ENCODE assay signal across 9 cellular contexts in the genomic region with DNA sequence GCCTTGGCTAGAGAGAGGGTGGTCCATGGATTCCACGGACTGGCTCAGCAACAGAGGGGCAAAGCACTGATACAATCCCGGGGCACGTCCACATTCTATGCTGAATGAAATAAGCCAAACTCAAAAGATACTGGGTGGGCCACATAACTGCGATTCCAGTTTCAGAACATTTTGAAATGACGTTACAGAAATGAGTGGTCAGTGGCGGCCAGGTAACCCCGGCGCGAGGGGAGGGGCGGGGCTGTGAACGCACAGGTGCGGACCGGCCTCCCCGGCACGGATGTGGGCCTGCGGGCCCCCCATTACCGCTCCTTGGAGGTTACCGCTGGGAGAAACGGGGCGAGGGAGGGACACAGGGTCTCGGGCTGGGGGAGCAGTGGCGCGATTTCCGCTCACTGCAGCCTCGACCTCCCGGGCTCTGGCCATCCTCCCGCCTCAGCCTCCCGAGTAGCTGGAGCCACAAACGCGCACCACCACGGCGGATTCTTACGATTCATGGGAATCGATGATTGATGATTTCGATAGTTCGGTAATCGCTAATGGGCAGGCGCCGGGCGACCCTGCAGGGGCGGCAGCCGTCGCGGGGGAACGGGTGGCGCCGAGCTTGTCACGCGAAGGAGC. TPM values are rescaled to one million over a fixed set of nuclear protein-coding genes. Genes with fewer than 3 reads are reported as not detected.
DNase-seq lines count a peak whose midpoint lies in the region; ATAC-seq lines count a peak whose summit lies in the region.
"Had no signal": no experiment of that assay in that cellular context is flagged by ENCODE, and none has a peak within 500 bp of the region (broad histone marks: within the 10 kb centered on the region; RNA-seq: fewer than 3 reads in every experiment).

No MANE protein-coding gene starts in this region.

- H4K20me1 ChIP-seq in Karpas-422 (ENCODE audit: insufficient read depth, low read depth, low read length), result peaks cover 4% of the 10 kb centered on the region; the same call in 1 of the 2 replicates

- H3K27ac ChIP-seq in Karpas-422 (ENCODE audit: low read length) (peak overlapping the region; percentile 64), cingulate gyrus (ENCODE audit: low read depth, low read length) (peak overlapping the region; percentile 54)

- H3K4me3 ChIP-seq in Karpas-422 (ENCODE audit: low read length), result peak overlapping the region; percentile 89

- DNase-seq in Karpas-422 (peak; percentile 58), NCI-H1092 (lab: John Stamatoyannopoulos, UW) (no peak), mucosa of gallbladder (ENCODE audit: low spot score) (no peak)
- no peak for DNase-seq in natural killer cell treated with Interleukin-12 subunit alpha and Interleukin-12 subunit beta and Interleukin-15 and Interleukin-18, amount 100 ng/mL, for 72 hours (ENCODE audit: low spot score)
- DNase-seq in activated CD4-positive, CD25-positive, alpha-beta regulatory T cell (lab: John Stamatoyannopoulos, UW), result no peak

- peaks cover 13 to 19% of the 10 kb centered on the region in 2 donors for H3K4me1 Mint-ChIP-seq in natural killer cell treated with Interleukin-12 subunit alpha and Interleukin-12 subunit beta and Interleukin-15 and Interleukin-18, amount 100 ng/mL, for 72 hours (ENCODE audit: low read depth in 2 of 2)

- ATAC-seq in GM19438 (IDR thresholded peaks at IDR 0.05; ENCODE audit: low read depth, unreplicated experiment) (peak; percentile 4), HG03565 (IDR thresholded peaks at IDR 0.05; ENCODE audit: unreplicated experiment) (no peak)
- no peak for ATAC-seq in natural killer cell treated with Interleukin-12 subunit alpha and Interleukin-12 subunit beta and Interleukin-15 and Interleukin-18, amount 100 ng/mL, for 72 hours

- H3K27ac Mint-ChIP-seq in natural killer cell treated with Interleukin-12 subunit alpha and Interleukin-12 subunit beta and Interleukin-15 and Interleukin-18, amount 100 ng/mL, for 72 hours, result peak overlapping the region; percentile 43 to 93

- peak overlapping the region; percentile 83 for H3K4me2 ChIP-seq in Karpas-422 (ENCODE audit: low read depth, low read length, poor library complexity, severe bottlenecking)

- H3K4me3 Mint-ChIP-seq in natural killer cell treated with Interleukin-12 subunit alpha and Interleukin-12 subunit beta and Interleukin-15 and Interleukin-18, amount 100 ng/mL, for 72 hours, result peak overlapping the region; percentile 86

- H3K9ac ChIP-seq in Karpas-422 (ENCODE audit: low read length), result peak overlapping the region; percentile 88

- H3K9me3 Mint-ChIP-seq in natural killer cell treated with Interleukin-12 subunit alpha and Interleukin-12 subunit beta and Interleukin-15 and Interleukin-18, amount 100 ng/mL, for 72 hours, result no peaks in the 10 kb centered on the region

- H2AFZ ChIP-seq in Karpas-422 (ENCODE audit: low read length), result peak overlapping the region; percentile 47; the same call in 1 of the 2 replicates

- H3K36me3 ChIP-seq in Karpas-422 (ENCODE audit: insufficient read depth, low read length), result no peaks in the 10 kb centered on the region

- no peaks in the 10 kb centered on the region for H3K27me3 Mint-ChIP-seq in natural killer cell treated with Interleukin-12 subunit alpha and Interleukin-12 subunit beta and Interleukin-15 and Interleukin-18, amount 100 ng/mL, for 72 hours

- H3K36me3 Mint-ChIP-seq in natural killer cell treated with Interleukin-12 subunit alpha and Interleukin-12 subunit beta and Interleukin-15 and Interleukin-18, amount 100 ng/mL, for 72 hours, result no peaks in the 10 kb centered on the region

- peaks cover 47% of the 10 kb centered on the region for H3K79me2 ChIP-seq in Karpas-422 (ENCODE audit: low read length)

- peaks cover 33% of the 10 kb centered on the region for H3K4me1 ChIP-seq in Karpas-422 (ENCODE audit: low read length)

- no peaks in the 10 kb centered on the region for H3K9me2 ChIP-seq in Karpas-422 (replicated peaks; ENCODE audit: insufficient read depth, low read length)

- H3K27me3 ChIP-seq in Karpas-422 (ENCODE audit: low read length), result no peaks in the 10 kb centered on the region

- no peaks in the 10 kb centered on the region for H3K9me3 ChIP-seq in Karpas-422 (ENCODE audit: low read length)

RNA-seq across cellular contexts. Expression of a gene that starts 0.6 kb away (rescaled TPM):
- 35.0 and 82.2 TPM in 2 replicates for total RNA-seq in Karpas-422 (2014; rRNA removed; shearing (Covaris generic); ENCODE audit: low replicate concordance)
- total RNA-seq in natural killer cell treated with Interleukin-12 subunit alpha and Interleukin-12 subunit beta and Interleukin-15 and Interleukin-18, amount 100 ng/mL, for 72 hours, result 100 to 1,000 TPM in 1 of 2 donors, 10 to 100 TPM in 1; 77.2 to 124 TPM
- total RNA-seq in mucosa of gallbladder, result 126 TPM

RNA-seq across cellular contexts. Expression of a gene that starts 11.5 kb away (rescaled TPM):
- total RNA-seq in Karpas-422 (2014; rRNA removed; shearing (Covaris generic); ENCODE audit: low replicate concordance), result 395 and 1,207 TPM in 2 replicates
- total RNA-seq in natural killer cell treated with Interleukin-12 subunit alpha and Interleukin-12 subunit beta and Interleukin-15 and Interleukin-18, amount 100 ng/mL, for 72 hours, result 100 to 1,000 TPM; 268 to 386 TPM
- total RNA-seq in mucosa of gallbladder, result 271 TPM

RNA-seq across cellular contexts. Expression of a gene that starts 24.0 kb away (rescaled TPM):
- not detected in 2 replicates for total RNA-seq in Karpas-422 (2014; rRNA removed; shearing (Covaris generic); ENCODE audit: low replicate concordance)
- 1 to 10 TPM in 1 of 2 donors, under 1 TPM in 1; 0.64 to 1.0 TPM for total RNA-seq in natural killer cell treated with Interleukin-12 subunit alpha and Interleukin-12 subunit beta and Interleukin-15 and Interleukin-18, amount 100 ng/mL, for 72 hours
- total RNA-seq in mucosa of gallbladder, result not detected
- total RNA-seq: subcutaneous adipose tissue had no signal

RNA-seq across cellular contexts. Expression of a gene that starts 24.0 kb away (rescaled TPM):
- 1.3 and 1.4 TPM in 2 replicates for total RNA-seq in Karpas-422 (2014; rRNA removed; shearing (Covaris generic); ENCODE audit: low replicate concordance)
- total RNA-seq in natural killer cell treated with Interleukin-12 subunit alpha and Interleukin-12 subunit beta and Interleukin-15 and Interleukin-18, amount 100 ng/mL, for 72 hours, result 1 to 10 TPM in 1 of 2 donors, under 1 TPM in 1; 0.42 to 1.2 TPM
- 1.9 TPM for total RNA-seq in mucosa of gallbladder

RNA-seq across cellular contexts. Expression of a gene that starts 43.9 kb away (rescaled TPM):
- 16.9 and 27.1 TPM in 2 replicates for total RNA-seq in Karpas-422 (2014; rRNA removed; shearing (Covaris generic); ENCODE audit: low replicate concordance)
- 10 to 100 TPM; 29.1 to 49.4 TPM for total RNA-seq in natural killer cell treated with Interleukin-12 subunit alpha and Interleukin-12 subunit beta and Interleukin-15 and Interleukin-18, amount 100 ng/mL, for 72 hours
- total RNA-seq in mucosa of gallbladder, result 28.4 TPM
